16 cellular contexts compared by ENCODE assay signal in genomic region chr9:83185517-83186192, GRCh38.
DNase-seq lines count a peak whose midpoint lies in the region; ATAC-seq and TF ChIP-seq lines count a peak whose summit lies in the region.
"Had no signal": no experiment of that assay in that cellular context is flagged by ENCODE, and none has a peak within 500 bp of the region (broad histone marks: within the 10 kb centered on the region; RNA-seq: fewer than 3 reads in every experiment).

No MANE protein-coding gene starts in this region.

- H3K36me3 ChIP-seq in right atrium auricular region: no peaks in the 10 kb centered on the region
- H3K36me3 ChIP-seq in smooth muscle cell (ENCODE audit: low read depth): no peaks in the 10 kb centered on the region
- no peaks in the 10 kb centered on the region for H3K36me3 ChIP-seq in effector memory CD4-positive, alpha-beta T cell (ENCODE audit: control insufficient read depth, insufficient read depth, low read length)
- H3K36me3 ChIP-seq: BLaER1 treated with 17β-estradiol and CSF1 and Interleukin-3, amounts not matched to agents 10 nM and 100 nM; MG63 had no signal

- H4K20me1 ChIP-seq in smooth muscle cell (ENCODE audit: low read depth): no peaks in the 10 kb centered on the region
- H4K20me1 ChIP-seq: BLaER1 treated with 17β-estradiol and CSF1 and Interleukin-3, amounts not matched to agents 10 nM and 100 nM had no signal

- whole genome bisulfite sequencing in right cardiac atrium: 13% methylated on average over 8 of the region's 8 CpGs
- 22% methylated on average over 7 of the region's 8 CpGs for WGBS in smooth muscle cell (ENCODE audit: low lambda C conversion rate)

- H3K4me1 Mint-ChIP-seq in brain: peaks cover 32% of the 10 kb centered on the region

- H3K9me3 ChIP-seq in right atrium auricular region (no peaks in the 10 kb centered on the region), right cardiac atrium (ENCODE audit: control insufficient read depth, low read length) (no peaks in the 10 kb centered on the region), smooth muscle cell (replicated peaks; ENCODE audit: low read depth) (no peaks in the 10 kb centered on the region)
- no peaks in the 10 kb centered on the region for H3K9me3 ChIP-seq in effector memory CD4-positive, alpha-beta T cell (ENCODE audit: control insufficient read depth, low read length)
- H3K9me3 ChIP-seq: MG63 had no signal

- ATAC-seq in Right ventricle myocardium inferior (peak; percentile 74), right cardiac atrium (peak; percentile 21 to 62)
- ATAC-seq: HCT116, HepG2 had no signal

- H3K4me1 ChIP-seq in right atrium auricular region (peaks cover 0 to 10% of the 10 kb centered on the region in 2 donors), right cardiac atrium (ENCODE audit: control insufficient read depth, insufficient read depth, low read length) (peaks cover 2% of the 10 kb centered on the region), smooth muscle cell (ENCODE audit: low read depth) (peaks cover 11% of the 10 kb centered on the region)
- no peaks in the 10 kb centered on the region for H3K4me1 ChIP-seq in effector memory CD4-positive, alpha-beta T cell (ENCODE audit: control insufficient read depth, insufficient read depth, low read length, poor library complexity, severe bottlenecking)

- no peaks in the 10 kb centered on the region for H3K36me3 Mint-ChIP-seq in brain

- DNase-seq in Right ventricle myocardium inferior (ENCODE audit: missing footprints) (no peak), right atrium auricular region (ENCODE audit: low spot score) (no peak), right cardiac atrium (no peak), smooth muscle cell (lab: John Stamatoyannopoulos, UW; ENCODE audit: unreplicated experiment) (no peak), DMS53 (lab: John Stamatoyannopoulos, UW) (no peak), NCI-H2029 treated with DMSO at 0.1 percent for 48 hours (lab: John Stamatoyannopoulos, UW) (no peak)
- DNase-seq in effector memory CD4-positive, alpha-beta T cell: no peak
- DNase-seq: MG63, NCI-H1092 treated with DMSO at 0.1 percent for 48 hours, NCI-H1694, SIG-M5 had no signal

- intact Hi-C loops in Right ventricle myocardium inferior (cut with DNase I): no loop called here
- intact Hi-C loops in right cardiac atrium (cut with DNase I): no loop called here

- H3K9me3 Mint-ChIP-seq in brain: no peaks in the 10 kb centered on the region

- H3K4me3 Mint-ChIP-seq in brain: peak overlapping the region in 3 of 5 experiments; percentile 33 to 64 (median 39)

- no peak overlapping the region for H3K9ac ChIP-seq in smooth muscle cell (ENCODE audit: low read depth)
- H3K9ac ChIP-seq: BLaER1 treated with 17β-estradiol and CSF1 and Interleukin-3, amounts not matched to agents 10 nM and 100 nM; KMS-11 had no signal

- TF ChIP-seq CTCF in right atrium auricular region (IDR thresholded peaks at IDR 0.05) (no peak), brain (conservative IDR thresholded peaks at IDR 0.05) (no peak), smooth muscle cell (IDR thresholded peaks at IDR 0.05; ENCODE audit: borderline replicate concordance, insufficient read depth, poor library complexity, severe bottlenecking) (no peak)

- H3K27me3 Mint-ChIP-seq in brain: peaks cover 15% of the 10 kb centered on the region

- H2AFZ ChIP-seq in smooth muscle cell (ENCODE audit: low read depth): no peak overlapping the region

- peak overlapping the region in 2 of 5 experiments; percentile 52 to 71 for H3K27ac Mint-ChIP-seq in brain

- H3K4me3 ChIP-seq in right atrium auricular region (peak overlapping the region in 1 of 2 donors; percentile 15), right cardiac atrium (ENCODE audit: low read length) (no peak overlapping the region), smooth muscle cell (no peak overlapping the region)
- H3K4me3 ChIP-seq in effector memory CD4-positive, alpha-beta T cell (ENCODE audit: insufficient read depth, low read depth, low read length, poor library complexity, severe bottlenecking): no peak overlapping the region
- H3K4me3 ChIP-seq: BLaER1 treated with 17β-estradiol and CSF1 and Interleukin-3, amounts not matched to agents 10 nM and 100 nM; MG63 had no signal

- H3K27ac ChIP-seq in right atrium auricular region: no peak overlapping the region
- no peak overlapping the region for H3K27ac ChIP-seq in right cardiac atrium (ENCODE audit: low read length)
- no peak overlapping the region for H3K27ac ChIP-seq in smooth muscle cell (ENCODE audit: low read depth)
- no peak overlapping the region for H3K27ac ChIP-seq in effector memory CD4-positive, alpha-beta T cell (ENCODE audit: insufficient read depth, low read length, poor library complexity, severe bottlenecking)
- H3K27ac ChIP-seq: BLaER1 treated with 17β-estradiol and CSF1 and Interleukin-3, amounts not matched to agents 10 nM and 100 nM; KMS-11 had no signal

- H3K27me3 ChIP-seq in right atrium auricular region (no peaks in the 10 kb centered on the region), right cardiac atrium (ENCODE audit: control insufficient read depth, insufficient read depth) (no peaks in the 10 kb centered on the region), smooth muscle cell (ENCODE audit: low read depth) (peaks cover 85% of the 10 kb centered on the region)
- H3K27me3 ChIP-seq in effector memory CD4-positive, alpha-beta T cell (replicated peaks; ENCODE audit: control insufficient read depth, insufficient read depth, low read length, poor library complexity, severe bottlenecking): no peaks in the 10 kb centered on the region
- H3K27me3 ChIP-seq: BLaER1 treated with 17β-estradiol and CSF1 and Interleukin-3, amounts not matched to agents 10 nM and 100 nM; MG63 had no signal

- no peaks in the 10 kb centered on the region for H3K79me2 ChIP-seq in smooth muscle cell (ENCODE audit: low read depth)

- peak overlapping the region; percentile 54 for H3K4me2 ChIP-seq in smooth muscle cell
- H3K4me2 ChIP-seq: BLaER1 treated with 17β-estradiol and CSF1 and Interleukin-3, amounts not matched to agents 10 nM and 100 nM; KMS-11 had no signal

- no peaks in the 10 kb centered on the region for H3F3A ChIP-seq in smooth muscle cell (ENCODE audit: low read depth)
